ENCODE assay signal across 17 cellular contexts in the genomic region with DNA sequence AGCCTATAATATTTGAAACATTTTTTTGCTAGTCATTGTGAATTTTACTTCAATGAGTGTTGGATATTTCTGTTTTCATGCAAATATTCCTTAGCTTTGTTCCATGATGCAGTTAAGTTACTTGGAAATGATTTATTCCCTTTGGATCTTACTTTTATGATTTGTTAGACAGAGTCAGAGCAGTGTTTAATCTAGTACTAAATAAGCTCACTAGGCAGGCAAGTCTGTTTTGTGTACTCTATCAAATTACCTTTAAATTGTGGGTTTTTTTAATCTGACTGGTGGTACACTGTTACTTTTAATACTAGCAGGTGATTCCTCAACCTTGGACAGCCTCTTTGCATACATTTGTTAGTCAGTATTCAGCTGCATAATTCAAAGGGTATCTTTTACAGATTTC.
"Had no signal": no experiment of that assay in that cellular context is flagged by ENCODE, and none has a peak within 500 bp of the region (broad histone marks: within the 10 kb centered on the region; RNA-seq: fewer than 3 reads in every experiment).

No MANE protein-coding gene starts in this region.

- H3K4me1 ChIP-seq: gastrocnemius medialis, psoas muscle, upper lobe of right lung had no signal

- H3K27ac ChIP-seq: gastrocnemius medialis, psoas muscle, skin epidermis, upper lobe of right lung had no signal

- ATAC-seq: esophagus mucosa; gastrocnemius medialis; left lobe of liver; naive thymus-derived CD8-positive, alpha-beta T cell; psoas muscle; sciatic nerve; stimulated activated naive B cell treated with anti-CD40 and anti-IgM and Interleukin-4, amounts not matched to agents 10 μg/mL and 1 μg/mL and 100 μg/mL, for 72 hours; stimulated activated naive CD8-positive, alpha-beta T cell treated with anti-CD3 and anti-CD28 coated beads, Interleukin-15, amount 100 ng/mL, for 72 hours had no signal

- H3K36me3 ChIP-seq: gastrocnemius medialis, neutrophil, upper lobe of right lung had no signal

- H3K9me3 ChIP-seq: gastrocnemius medialis, neutrophil, upper lobe of right lung had no signal

- H3K27me3 ChIP-seq: gastrocnemius medialis, neutrophil, upper lobe of right lung had no signal

- DNase-seq: effector memory CD4-positive, alpha-beta T cell; gastrocnemius medialis; glutamatergic neuron; islet precursor cell; mammary epithelial cell; naive thymus-derived CD8-positive, alpha-beta T cell; psoas muscle; stimulated activated CD4-positive, alpha-beta T cell treated with anti-CD3 and anti-CD28 coated beads, Interleukin-2, amount 100 ng/mL, for 24 hours; stimulated activated CD4-positive, alpha-beta T cell treated with anti-CD3 and anti-CD28 coated beads, Interleukin-4, amount 100 ng/mL, for 4 hours; stimulated activated naive B cell treated with anti-CD40 and anti-IgM and Interleukin-4, amounts not matched to agents 10 μg/mL and 1 μg/mL and 100 μg/mL, for 72 hours; stimulated activated naive CD8-positive, alpha-beta T cell treated with anti-CD3 and anti-CD28 coated beads, Interleukin-15, amount 100 ng/mL, for 72 hours; upper lobe of right lung had no signal

- H3K4me3 ChIP-seq: gastrocnemius medialis, psoas muscle, skin epidermis, upper lobe of right lung had no signal
